In genomic region chr16:69839798-69840409, GRCh38 we compare ENCODE assay signal across 12 cellular contexts.
A peak's percentile ranks its signal among the peaks of the same experiment; 100 is the strongest.
DNase-seq lines count a peak whose midpoint lies in the region; ATAC-seq and TF ChIP-seq lines count a peak whose summit lies in the region.
"Had no signal": no experiment of that assay in that cellular context is flagged by ENCODE, and none has a peak within 500 bp of the region (broad histone marks: within the 10 kb centered on the region; RNA-seq: fewer than 3 reads in every experiment).

No MANE protein-coding gene starts in this region.

- H2AFZ ChIP-seq in hepatocyte = no peak overlapping the region

- H3K9me3 ChIP-seq in hepatocyte (ENCODE audit: low read depth) (no peaks in the 10 kb centered on the region), psoas muscle (no peaks in the 10 kb centered on the region)

- H3K79me2 ChIP-seq in hepatocyte = no peaks in the 10 kb centered on the region

- peak overlapping the region; percentile 89 for H3K27ac ChIP-seq in caudate nucleus (ENCODE audit: low read depth, low read length)
- H3K27ac ChIP-seq in hepatocyte = peak overlapping the region; percentile 45
- peak overlapping the region; percentile 78 for H3K27ac ChIP-seq in psoas muscle

- DNase-seq in HT-29 (ENCODE audit: low spot score) = peak; percentile 52
- peak in 56 of 61 donors; percentile 21 to 92 (median 60) for DNase-seq in caudate nucleus (lab: John Stamatoyannopoulos, UW)
- no peak for DNase-seq in hepatocyte (ENCODE audit: low spot score)
- peak; percentile 34 to 78 for DNase-seq in psoas muscle
- DNase-seq in GDM1 (lab: John Stamatoyannopoulos, UW) = no peak
- no peak for DNase-seq in NCI-H2107 (lab: John Stamatoyannopoulos, UW)
- no peak for DNase-seq in NCI-H226
- DNase-seq in activated CD4-positive, CD25-positive, alpha-beta regulatory T cell treated with anti-CD3 and anti-CD28 coated beads, Interleukin-2, amount 50 U/mL, for 72 hours = no peak
- DNase-seq: activated naive CD4-positive, alpha-beta T cell treated with anti-CD3 and anti-CD28 coated beads, Interleukin-2, amount 10 ng/mL, durations not matched to agents 7 days and 5 days; effector memory CD8-positive, alpha-beta T cell; NCI-H1105; stimulated activated CD4-positive, alpha-beta T cell treated with anti-CD3 and anti-CD28 coated beads, Interleukin-4, amount 100 ng/mL, for 24 hours had no signal

- 91% methylated on average over 10 of the region's 10 CpGs for WGBS in hepatocyte (ENCODE audit: low lambda C conversion rate, missing lambda C conversion rate)
- WGBS in psoas muscle, 3 donors = 33 to 39% (median 39%) methylated on average over 10 of the region's 10 CpGs

- intact Hi-C loops in psoas muscle (cut with DNase I) = no loop called here

- H3K4me3 ChIP-seq in hepatocyte (no peak overlapping the region), psoas muscle (no peak overlapping the region)

- no peak for TF ChIP-seq CTCF in hepatocyte (IDR thresholded peaks at IDR 0.05; ENCODE audit: poor library complexity)
- no peak for TF ChIP-seq CTCF in psoas muscle (IDR thresholded peaks at IDR 0.05)

- no peaks in the 10 kb centered on the region for H3K9me2 ChIP-seq in hepatocyte (replicated peaks; ENCODE audit: insufficient read depth)

- no peaks in the 10 kb centered on the region for H4K20me1 ChIP-seq in hepatocyte (ENCODE audit: insufficient read depth, poor library complexity, severe bottlenecking)

- H3K36me3 ChIP-seq in hepatocyte (replicated peaks; ENCODE audit: insufficient read depth, low read depth) (no peaks in the 10 kb centered on the region), psoas muscle (ENCODE audit: insufficient read depth in 1 of 2, low read depth in 1 of 2) (peaks cover 0 to 12% of the 10 kb centered on the region in 2 donors)

- H3K27me3 ChIP-seq in hepatocyte (no peaks in the 10 kb centered on the region), psoas muscle (ENCODE audit: insufficient read depth in 3 of 3, low read length in 2 of 3) (no peaks in the 10 kb centered on the region)

- H3K4me1 ChIP-seq in hepatocyte (ENCODE audit: insufficient read depth) (peaks cover 16% of the 10 kb centered on the region), psoas muscle (peaks cover 46% of the 10 kb centered on the region)

- ATAC-seq in psoas muscle = peak; percentile 85 to 92 (median 90)
- ATAC-seq: effector memory CD8-positive, alpha-beta T cell had no signal

- no peak overlapping the region for H3K4me2 ChIP-seq in hepatocyte

Comparison
In these comparisons a context has a peak if more than half of its experiments do, and no peak if none do; other contexts are left out.
1. DNase-seq: peak in HT-29 (single experiment), caudate nucleus (56 of 61) and psoas muscle (2 of 2); none in hepatocyte (single experiment), GDM1 (single experiment), NCI-H2107 (single experiment), NCI-H226 (single experiment) and activated CD4-positive, CD25-positive, alpha-beta regulatory T cell treated with anti-CD3 and anti-CD28 coated beads, Interleukin-2, amount 50 U/mL, for 72 hours (single experiment).
2. Peak in every context shown above with its lines, with median percentiles within 50 percentile points of each other: H3K27ac ChIP-seq.